1 cellular context compared by ENCODE assay signal in genomic region chr1:244653439-244654283, GRCh38.
TF ChIP-seq lines count a peak whose summit lies in the region.

No MANE protein-coding gene starts in this region.

TF ChIP-seq in HepG2, 621 proteins besides CTCF, POLR2A, EP300 and RAD21 (continued from another document):
- TF ChIP-seq XRCC5 (optimal IDR thresholded peaks at IDR 0.05; ENCODE audit: low read length) (no peak), ZNF256 (CRISPR knock-in tag; conservative IDR thresholded peaks at IDR 0.05) (no peak), RBM22 (optimal IDR thresholded peaks at IDR 0.05; ENCODE audit: low read length) (no peak), ZSCAN31 (CRISPR knock-in tag; IDR thresholded peaks at IDR 0.05; ENCODE audit: low read depth) (0 out of 2 replicates have a peak, but pooled peaks have one; percentile 15), FOXO4 (CRISPR knock-in tag; conservative IDR thresholded peaks at IDR 0.05) (0 out of 2 replicates have a peak, but pooled peaks have one; percentile 47), ZBTB4 (CRISPR knock-in tag; IDR thresholded peaks at IDR 0.05; ENCODE audit: borderline replicate concordance) (no peak), MTERF4 (CRISPR knock-in tag; IDR thresholded peaks at IDR 0.05) (no peak), ZNF891 (CRISPR knock-in tag; IDR thresholded peaks at IDR 0.05) (no peak), TCF7L2 (IDR thresholded peaks at IDR 0.05; ENCODE audit: low read depth, low read length) (no peak), ZNF709 (CRISPR knock-in tag; IDR thresholded peaks at IDR 0.05) (0 out of 2 replicates have a peak, but pooled peaks have one; percentile 16), ZNF263 (CRISPR knock-in tag; IDR thresholded peaks at IDR 0.05) (0 out of 2 replicates have a peak, but pooled peaks have one; percentile 9), TFDP2 (CRISPR knock-in tag; IDR thresholded peaks at IDR 0.05) (no peak), CCAR2 (optimal IDR thresholded peaks at IDR 0.05; ENCODE audit: low read depth, low read length) (no peak), ZNF207 (IDR thresholded peaks at IDR 0.05; ENCODE audit: borderline replicate concordance) (no peak), ZNF362 (CRISPR knock-in tag; IDR thresholded peaks at IDR 0.05; ENCODE audit: borderline replicate concordance) (no peak), SP1 (IDR thresholded peaks at IDR 0.05) (no peak), SP1 (CRISPR knock-in tag; IDR thresholded peaks at IDR 0.05) (no peak), SYNCRIP (IDR thresholded peaks at IDR 0.05; ENCODE audit: insufficient read depth, low read depth, low read length) (no peak), RCOR2 (CRISPR knock-in tag; IDR thresholded peaks at IDR 0.05) (no peak), ZBTB1 (CRISPR knock-in tag; IDR thresholded peaks at IDR 0.05; ENCODE audit: borderline replicate concordance) (no peak), MLLT10 (CRISPR knock-in tag; IDR thresholded peaks at IDR 0.05) (no peak), RNF2 (conservative IDR thresholded peaks at IDR 0.05; ENCODE audit: low read depth) (no peak), ZNF446 (CRISPR knock-in tag; IDR thresholded peaks at IDR 0.05) (no peak), CSRNP1 (CRISPR knock-in tag; IDR thresholded peaks at IDR 0.05) (0 out of 2 replicates have a peak, but pooled peaks have one; percentile 4), KLF16 (CRISPR knock-in tag; IDR thresholded peaks at IDR 0.05) (no peak), ZHX1 (CRISPR knock-in tag; IDR thresholded peaks at IDR 0.05; ENCODE audit: low read depth) (no peak), ZNF329 (CRISPR knock-in tag; IDR thresholded peaks at IDR 0.05; ENCODE audit: low read depth) (no peak), PRDM10 (CRISPR knock-in tag; IDR thresholded peaks at IDR 0.05; ENCODE audit: low read depth) (no peak), ZBTB26 (CRISPR knock-in tag; IDR thresholded peaks at IDR 0.05; ENCODE audit: borderline replicate concordance) (0 out of 2 replicates have a peak, but pooled peaks have one; percentile 18), ZNF720 (CRISPR knock-in tag; IDR thresholded peaks at IDR 0.05) (no peak), ARNT (IDR thresholded peaks at IDR 0.05) (no peak), RELA (CRISPR knock-in tag; IDR thresholded peaks at IDR 0.05) (no peak), ZNF674 (CRISPR knock-in tag; IDR thresholded peaks at IDR 0.05; ENCODE audit: low read depth) (0 out of 2 replicates have a peak, but pooled peaks have one; percentile 8), ASH2L (IDR thresholded peaks at IDR 0.05; ENCODE audit: insufficient read length, low read depth, low read length) (peak; percentile 54), ZNF878 (CRISPR knock-in tag; IDR thresholded peaks at IDR 0.05) (0 out of 2 replicates have a peak, but pooled peaks have one; percentile 15)
